In genomic region chr4:4386736-4387392, GRCh38 we compare ENCODE assay signal across 8 cellular contexts. TPM values are rescaled to one million over a fixed set of nuclear protein-coding genes. Genes with fewer than 3 reads are reported as not detected.
DNase-seq lines count a peak whose midpoint lies in the region; ATAC-seq and TF ChIP-seq lines count a peak whose summit lies in the region.

NSG1 (plus strand) TSS chr4:4387102; CDS start chr4:4387630, 528 bp downstream.

- peaks cover 0 to 44% (median 28%) of the 10 kb centered on the region in 9 donors for H3K4me1 ChIP-seq in heart right ventricle

- peaks cover 17% of the 10 kb centered on the region for H3K4me1 Mint-ChIP-seq in activated naive CD4-positive, alpha-beta T cell treated with anti-CD3 and anti-CD28 coated beads, Interleukin-2, amount 10 ng/mL, durations not matched to agents 7 days and 5 days

- DNase-seq in COR-L47 (lab: John Stamatoyannopoulos, UW), result peak; percentile 77
- peak; percentile 23 to 55 for DNase-seq in NCI-H1930 (lab: John Stamatoyannopoulos, UW)
- DNase-seq in activated naive CD4-positive, alpha-beta T cell treated with anti-CD3 and anti-CD28 coated beads, Interleukin-2, amount 10 ng/mL, durations not matched to agents 7 days and 5 days, result peak; percentile 71
- DNase-seq in heart right ventricle, result peak in 1 of 2 donors; percentile 36
- peak; percentile 84 for DNase-seq in retina
- no peak for DNase-seq in midbrain (lab: John Stamatoyannopoulos, UW)
- no peak for DNase-seq in LoVo (ENCODE audit: low spot score)
- DNase-seq in SHP77 treated with DMSO at 0.1 percent for 48 hours (lab: John Stamatoyannopoulos, UW), result no peak

- peaks cover 86% of the 10 kb centered on the region for H3K27me3 Mint-ChIP-seq in activated naive CD4-positive, alpha-beta T cell treated with anti-CD3 and anti-CD28 coated beads, Interleukin-2, amount 10 ng/mL, durations not matched to agents 7 days and 5 days

- TF ChIP-seq CTCF in heart right ventricle (IDR thresholded peaks at IDR 0.05), result no peak

- H3K36me3 ChIP-seq in heart right ventricle, result no peaks in the 10 kb centered on the region

- intact Hi-C loops in heart right ventricle (cut with DNase I), result no loop called here

- H3K27me3 ChIP-seq in heart right ventricle, result peaks cover 4 to 73% (median 59%) of the 10 kb centered on the region in 7 donors

- H3K36me3 Mint-ChIP-seq in activated naive CD4-positive, alpha-beta T cell treated with anti-CD3 and anti-CD28 coated beads, Interleukin-2, amount 10 ng/mL, durations not matched to agents 7 days and 5 days, result no peaks in the 10 kb centered on the region

- H3K9me3 ChIP-seq in heart right ventricle, result no peaks in the 10 kb centered on the region

- peak in 7 of 8 donors; percentile 20 to 69 (median 36) for ATAC-seq in heart right ventricle

- H3K4me3 Mint-ChIP-seq in activated naive CD4-positive, alpha-beta T cell treated with anti-CD3 and anti-CD28 coated beads, Interleukin-2, amount 10 ng/mL, durations not matched to agents 7 days and 5 days, result peak within 1 kb of the TSS; percentile 79

- H3K4me3 ChIP-seq in heart right ventricle, result peak within 1 kb of the TSS; percentile 44 to 65 (median 56)

- CTCF ChIA-PET in activated naive CD4-positive, alpha-beta T cell treated with anti-CD3 and anti-CD28 coated beads, Interleukin-2, amount 10 ng/mL, durations not matched to agents 7 days and 5 days (lab: Charles Lee), result no interaction called here

- no peak within 1 kb of the TSS for H3K27ac Mint-ChIP-seq in activated naive CD4-positive, alpha-beta T cell treated with anti-CD3 and anti-CD28 coated beads, Interleukin-2, amount 10 ng/mL, durations not matched to agents 7 days and 5 days

- H3K27ac ChIP-seq in heart right ventricle, result no peak within 1 kb of the TSS

- WGBS in heart right ventricle, 2 donors, result 0% methylated on average over 62 to 85 of the region's 87 CpGs

- no peaks in the 10 kb centered on the region for H3K9me3 Mint-ChIP-seq in activated naive CD4-positive, alpha-beta T cell treated with anti-CD3 and anti-CD28 coated beads, Interleukin-2, amount 10 ng/mL, durations not matched to agents 7 days and 5 days

RNA-seq across cellular contexts. Expression of gene NSG1, which starts in this region (rescaled TPM):
- 10 to 100 TPM in 1 of 10 donors, 1 to 10 TPM in 9; 1.4 to 10.5 (median 4.1) TPM for total RNA-seq in heart right ventricle
- 1 to 10 TPM; 1.5 to 1.6 TPM for polyA plus RNA-seq in heart right ventricle

Comparison
In these comparisons a context has a peak if more than half of its experiments do, and no peak if none do; other contexts are left out.
1. DNase-seq: peak in COR-L47 (single experiment), NCI-H1930 (2 of 2), activated naive CD4-positive, alpha-beta T cell treated with anti-CD3 and anti-CD28 coated beads, Interleukin-2, amount 10 ng/mL, durations not matched to agents 7 days and 5 days (single experiment) and retina (single experiment); none in midbrain (single experiment), LoVo (single experiment) and SHP77 treated with DMSO at 0.1 percent for 48 hours (single experiment).